Comparison of ENCODE assay signal across 23 cellular contexts in genomic region chr9:79053613-79054012, GRCh38.
DNase-seq lines count a peak whose midpoint lies in the region; ATAC-seq, FAIRE-seq and TF ChIP-seq lines count a peak whose summit lies in the region.
"Had no signal": no experiment of that assay in that cellular context is flagged by ENCODE, and none has a peak within 500 bp of the region (broad histone marks: within the 10 kb centered on the region; RNA-seq: fewer than 3 reads in every experiment).

No MANE protein-coding gene starts in this region.

- H3K4me3 Mint-ChIP-seq in MCF 10A (ENCODE audit: unreplicated experiment) = no peak overlapping the region
- H3K4me3 Mint-ChIP-seq in astrocyte (ENCODE audit: unreplicated experiment) = no peak overlapping the region
- no peak overlapping the region for H3K4me3 Mint-ChIP-seq in stimulated activated naive B cell treated with anti-CD40 and anti-IgM and Interleukin-4, amounts not matched to agents 10 μg/mL and 1 μg/mL and 100 μg/mL, for 72 hours
- H3K4me3 Mint-ChIP-seq in progenitor cell of endocrine pancreas (ENCODE audit: low read depth) = no peak overlapping the region
- H3K4me3 Mint-ChIP-seq: activated CD4-positive, alpha-beta memory T cell treated with anti-CD3 and anti-CD28 coated beads, Interleukin-2, amount 10 ng/mL, durations not matched to agents 7 days and 5 days; activated T-cell treated with anti-CD3 and anti-CD28 coated beads, Interleukin-2, amount 50 U/mL, for 4 hours; CD8-positive, alpha-beta T cell; GM23338; naive thymus-derived CD4-positive, alpha-beta T cell had no signal

- H3K36me3 ChIP-seq in mammary epithelial cell (ENCODE audit: insufficient read depth, low read length) = no peaks in the 10 kb centered on the region
- no peaks in the 10 kb centered on the region for H3K36me3 ChIP-seq in astrocyte (ENCODE audit: insufficient read depth, low read length)
- H3K36me3 ChIP-seq: cardiac muscle cell, MG63 had no signal

- H3K79me2 ChIP-seq in mammary epithelial cell (ENCODE audit: insufficient read depth, low read length) (no peaks in the 10 kb centered on the region), astrocyte (ENCODE audit: insufficient read depth, low read length) (no peaks in the 10 kb centered on the region)
- H3K79me2 ChIP-seq: parathyroid adenoma had no signal

- BruUV-seq in mammary epithelial cell (replicated peaks; lab: Mats Ljungman, UMichigan) (no TSS peak), MCF 10A (replicated peaks; lab: Mats Ljungman, UMichigan) (no TSS peak)

- H3K27me3 Mint-ChIP-seq in MCF 10A (ENCODE audit: insufficient read depth, unreplicated experiment) (no peaks in the 10 kb centered on the region), astrocyte (ENCODE audit: low read depth, unreplicated experiment) (no peaks in the 10 kb centered on the region), progenitor cell of endocrine pancreas (peaks cover 3% of the 10 kb centered on the region)
- H3K27me3 Mint-ChIP-seq in stimulated activated naive B cell treated with anti-CD40 and anti-IgM and Interleukin-4, amounts not matched to agents 10 μg/mL and 1 μg/mL and 100 μg/mL, for 72 hours = peaks cover 9 to 19% of the 10 kb centered on the region in 2 donors
- H3K27me3 Mint-ChIP-seq: activated CD4-positive, alpha-beta memory T cell treated with anti-CD3 and anti-CD28 coated beads, Interleukin-2, amount 10 ng/mL, durations not matched to agents 7 days and 5 days had no signal

- H3K4me1 ChIP-seq in mammary epithelial cell (ENCODE audit: insufficient read depth, low read length) (no peaks in the 10 kb centered on the region), astrocyte (ENCODE audit: insufficient read depth, low read length) (peaks cover 8% of the 10 kb centered on the region)
- H3K4me1 ChIP-seq: parathyroid adenoma had no signal

- POLR2A ChIA-PET in MCF 10A (lab: Yijun Ruan, JAX) = interaction anchor here (0.7 kb wide), 1 partner anchor 148 kb away, joined by 3 read pairs; no protein-coding TSS in a partner anchor

- H3K9me3 ChIP-seq in mammary epithelial cell (replicated peaks; ENCODE audit: insufficient read depth, low read length) = no peaks in the 10 kb centered on the region
- no peaks in the 10 kb centered on the region for H3K9me3 ChIP-seq in astrocyte (ENCODE audit: insufficient read depth, low read depth, low read length)
- H3K9me3 ChIP-seq: MG63 had no signal

- no peak overlapping the region for H3K9ac ChIP-seq in mammary epithelial cell (ENCODE audit: insufficient read depth, low read length)
- no peak overlapping the region for H3K9ac ChIP-seq in astrocyte (ENCODE audit: low read length)
- H3K9ac ChIP-seq: parathyroid adenoma had no signal

- H3K4me1 Mint-ChIP-seq in MCF 10A (ENCODE audit: insufficient read depth, unreplicated experiment) (no peaks in the 10 kb centered on the region), astrocyte (ENCODE audit: low read depth, unreplicated experiment) (peaks cover 25% of the 10 kb centered on the region), progenitor cell of endocrine pancreas (ENCODE audit: low read depth) (no peaks in the 10 kb centered on the region)
- H3K4me1 Mint-ChIP-seq in stimulated activated naive B cell treated with anti-CD40 and anti-IgM and Interleukin-4, amounts not matched to agents 10 μg/mL and 1 μg/mL and 100 μg/mL, for 72 hours = no peaks in the 10 kb centered on the region
- H3K4me1 Mint-ChIP-seq: activated CD4-positive, alpha-beta memory T cell treated with anti-CD3 and anti-CD28 coated beads, Interleukin-2, amount 10 ng/mL, durations not matched to agents 7 days and 5 days; GM23338; naive thymus-derived CD4-positive, alpha-beta T cell had no signal

- no peaks in the 10 kb centered on the region for H3K36me3 Mint-ChIP-seq in MCF 10A (ENCODE audit: insufficient read depth, unreplicated experiment)
- peaks cover 2% of the 10 kb centered on the region for H3K36me3 Mint-ChIP-seq in astrocyte (ENCODE audit: low read depth, unreplicated experiment)
- H3K36me3 Mint-ChIP-seq in stimulated activated naive B cell treated with anti-CD40 and anti-IgM and Interleukin-4, amounts not matched to agents 10 μg/mL and 1 μg/mL and 100 μg/mL, for 72 hours = no peaks in the 10 kb centered on the region
- no peaks in the 10 kb centered on the region for H3K36me3 Mint-ChIP-seq in progenitor cell of endocrine pancreas (ENCODE audit: insufficient read depth)
- H3K36me3 Mint-ChIP-seq: CD8-positive, alpha-beta T cell; naive thymus-derived CD4-positive, alpha-beta T cell had no signal

- H2AFZ ChIP-seq in mammary epithelial cell (ENCODE audit: low read depth, low read length) = no peak overlapping the region
- peak overlapping the region; percentile 3 for H2AFZ ChIP-seq in astrocyte (ENCODE audit: low read depth, low read length)
- H2AFZ ChIP-seq: GM23338, parathyroid adenoma had no signal

- peak; percentile 70 to 80 for ATAC-seq in stimulated activated naive B cell treated with anti-CD40 and anti-IgM and Interleukin-4, amounts not matched to agents 10 μg/mL and 1 μg/mL and 100 μg/mL, for 72 hours (replicated peaks)
- no peak for ATAC-seq in GM21447 (IDR thresholded peaks at IDR 0.05; ENCODE audit: unreplicated experiment)
- ATAC-seq: activated T-cell treated with anti-CD3 and anti-CD28 coated beads, Interleukin-2, amount 50 U/mL, for 4 hours; CD8-positive, alpha-beta T cell; GM23338; naive thymus-derived CD4-positive, alpha-beta T cell had no signal

- CTCF ChIA-PET in mammary epithelial cell (lab: Charles Lee; ENCODE audit: low non-redundant PET) (no interaction called here), MCF 10A (lab: Yijun Ruan, JAX) (interaction anchor here (0.6 kb wide), 1 partner anchor 27 kb away, joined by 4 read pairs; no protein-coding TSS in a partner anchor)

- dilution Hi-C loops in mammary epithelial cell (cut with HindIII; ENCODE audit: low sequenced_read_pairs) = no loop called here

- intact Hi-C loops in mammary epithelial cell (cut with micrococcal nuclease) = no loop called here
- intact Hi-C loops in MCF 10A (cut with micrococcal nuclease) = no loop called here

- 28% methylated on average over 3 of the region's 3 CpGs for WGBS in mammary epithelial cell (ENCODE audit: low coverage, missing lambda C conversion rate)

- FAIRE-seq in astrocyte (lab: Jason Lieb, UNC) = no peak
- no peak for FAIRE-seq in GM19239 (lab: Jason Lieb, UNC)

- in situ Hi-C loops in mammary epithelial cell (cut with MboI; ENCODE audit: low sequenced_read_pairs in 2 of 2) = no loop called here

- DNase-seq in mammary epithelial cell (peak; percentile 48), MCF 10A (ENCODE audit: unreplicated experiment) (no peak), M059J (ENCODE audit: low read depth) (peak; percentile 79), astrocyte (ENCODE audit: low read depth) (peak; percentile 50), GM19239 (ENCODE audit: insufficient read length, low spot score) (no peak), progenitor cell of endocrine pancreas (ENCODE audit: low spot score, unreplicated experiment) (no peak)
- no peak for DNase-seq in stimulated activated naive B cell treated with anti-CD40 and anti-IgM and Interleukin-4, amounts not matched to agents 10 μg/mL and 1 μg/mL and 100 μg/mL, for 72 hours
- DNase-seq: activated CD4-positive, alpha-beta memory T cell treated with anti-CD3 and anti-CD28 coated beads, Interleukin-2, amount 10 ng/mL, durations not matched to agents 7 days and 5 days; activated T-cell treated with anti-CD3 and anti-CD28 coated beads, Interleukin-2, amount 50 U/mL, for 4 hours; CD8-positive, alpha-beta T cell; dorsolateral prefrontal cortex; head of caudate nucleus; MG63; naive thymus-derived CD4-positive, alpha-beta T cell; NK-92 treated with Interleukin-12 subunit alpha and Interleukin-12 subunit beta, amount 100 ng/mL, for 24 hours; SHP77; stimulated activated CD4-positive, alpha-beta T cell treated with anti-CD3 and anti-CD28 coated beads, Interleukin-4, amount 100 ng/mL, for 24 hours; T-helper 1 cell had no signal

- no peak overlapping the region for H3K4me3 ChIP-seq in mammary epithelial cell (replicated peaks in 1 of 3; ENCODE audit: insufficient read depth in 1 of 3, low read depth in 2 of 3, low read length in 3 of 3)
- no peak overlapping the region for H3K4me3 ChIP-seq in astrocyte (ENCODE audit: insufficient read depth, low read depth, low read length)
- H3K4me3 ChIP-seq: cardiac muscle cell, dorsolateral prefrontal cortex, GM23338, lung, MG63 had no signal

- H3K9me3 Mint-ChIP-seq in MCF 10A (ENCODE audit: unreplicated experiment) (no peaks in the 10 kb centered on the region), astrocyte (ENCODE audit: unreplicated experiment) (no peaks in the 10 kb centered on the region), progenitor cell of endocrine pancreas (ENCODE audit: low read depth) (no peaks in the 10 kb centered on the region)
- H3K9me3 Mint-ChIP-seq in stimulated activated naive B cell treated with anti-CD40 and anti-IgM and Interleukin-4, amounts not matched to agents 10 μg/mL and 1 μg/mL and 100 μg/mL, for 72 hours = no peaks in the 10 kb centered on the region
- H3K9me3 Mint-ChIP-seq: activated CD4-positive, alpha-beta memory T cell treated with anti-CD3 and anti-CD28 coated beads, Interleukin-2, amount 10 ng/mL, durations not matched to agents 7 days and 5 days; activated T-cell treated with anti-CD3 and anti-CD28 coated beads, Interleukin-2, amount 50 U/mL, for 4 hours; GM23338 had no signal

- H3K4me2 ChIP-seq in mammary epithelial cell (ENCODE audit: insufficient read depth, low read depth, low read length) = peak overlapping the region; percentile 36
- no peak overlapping the region for H3K4me2 ChIP-seq in astrocyte (ENCODE audit: low read length)
- H3K4me2 ChIP-seq: GM23338 had no signal

- H3K27me3 ChIP-seq in mammary epithelial cell (ENCODE audit: insufficient read depth, low read length) = no peaks in the 10 kb centered on the region
- no peaks in the 10 kb centered on the region for H3K27me3 ChIP-seq in astrocyte (ENCODE audit: insufficient read depth, low read length)
- H3K27me3 ChIP-seq: cardiac muscle cell, MG63 had no signal

- H3K27ac ChIP-seq in mammary epithelial cell (ENCODE audit: insufficient read depth, low read depth, low read length) (no peak overlapping the region), astrocyte (ENCODE audit: low read depth, low read length) (no peak overlapping the region)
- H3K27ac ChIP-seq: cardiac muscle cell, dorsolateral prefrontal cortex, parathyroid adenoma had no signal

- no peaks in the 10 kb centered on the region for H4K20me1 ChIP-seq in mammary epithelial cell (ENCODE audit: insufficient read depth, low read length)
- H4K20me1 ChIP-seq in astrocyte (ENCODE audit: insufficient read depth, low read length) = no peaks in the 10 kb centered on the region

- TF ChIP-seq CTCF in mammary epithelial cell (conservative IDR thresholded peaks at IDR 0.05 in 1 of 2, IDR thresholded peaks at IDR 0.05 in 1 of 2; ENCODE audit: extremely low read depth in 1 of 2, insufficient read depth in 1 of 2, low read depth in 1 of 2, low read length in 2 of 2) = no peak
- TF ChIP-seq CTCF in MCF 10A (IDR thresholded peaks at IDR 0.05; ENCODE audit: unreplicated experiment) = no peak
- TF ChIP-seq CTCF in astrocyte (IDR thresholded peaks at IDR 0.05; ENCODE audit: insufficient read depth, low read depth, low read length) = no peak
- no peak for TF ChIP-seq CTCF in progenitor cell of endocrine pancreas (IDR thresholded peaks at IDR 0.05; ENCODE audit: unreplicated experiment)

- no peak overlapping the region for H3K27ac Mint-ChIP-seq in MCF 10A (ENCODE audit: low read depth, unreplicated experiment)
- H3K27ac Mint-ChIP-seq in astrocyte (ENCODE audit: unreplicated experiment) = peak overlapping the region; percentile 83
- H3K27ac Mint-ChIP-seq in stimulated activated naive B cell treated with anti-CD40 and anti-IgM and Interleukin-4, amounts not matched to agents 10 μg/mL and 1 μg/mL and 100 μg/mL, for 72 hours = no peak overlapping the region
- H3K27ac Mint-ChIP-seq in progenitor cell of endocrine pancreas = no peak overlapping the region
- H3K27ac Mint-ChIP-seq: activated CD4-positive, alpha-beta memory T cell treated with anti-CD3 and anti-CD28 coated beads, Interleukin-2, amount 10 ng/mL, durations not matched to agents 7 days and 5 days; CD8-positive, alpha-beta T cell; GM23338; naive thymus-derived CD4-positive, alpha-beta T cell had no signal

Comparison
In these comparisons a context has a peak if more than half of its experiments do, and no peak if none do; other contexts are left out.
1. DNase-seq: peak in mammary epithelial cell (single experiment), M059J (single experiment) and astrocyte (single experiment); none in MCF 10A (single experiment), stimulated activated naive B cell treated with anti-CD40 and anti-IgM and Interleukin-4, amounts not matched to agents 10 μg/mL and 1 μg/mL and 100 μg/mL, for 72 hours (single experiment), GM19239 (single experiment) and progenitor cell of endocrine pancreas (single experiment).